1 cellular context compared by ENCODE assay signal in the genomic region with DNA sequence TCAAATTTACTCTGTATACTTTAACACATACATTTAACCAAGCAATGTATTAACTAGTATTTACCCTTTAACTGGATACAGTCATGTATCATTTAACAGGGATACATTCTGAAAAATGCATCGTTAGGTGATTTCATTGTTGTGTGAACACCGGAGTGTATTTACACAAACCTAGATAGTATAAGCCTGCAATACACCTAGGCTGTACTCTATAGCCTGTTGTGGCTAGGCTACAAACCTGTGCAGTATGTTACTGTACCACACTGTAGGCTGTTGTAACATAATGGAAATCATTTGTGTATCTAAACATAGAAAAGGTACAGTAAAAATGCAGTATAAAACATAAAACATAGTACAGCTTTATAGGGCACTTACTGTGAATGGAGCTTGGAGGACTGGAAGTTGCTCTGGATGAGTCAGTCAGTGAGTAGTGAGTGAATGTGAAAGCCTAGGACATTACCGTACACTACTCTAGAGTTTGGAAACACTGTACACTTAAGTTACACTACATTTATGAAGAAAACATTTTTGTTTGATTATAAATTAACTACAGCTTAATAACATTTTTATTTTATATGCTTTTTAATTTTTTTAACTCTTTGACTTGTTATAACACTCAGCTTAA.
TF ChIP-seq lines count a peak whose summit lies in the region.

No MANE protein-coding gene starts in this region.

TF ChIP-seq in GM12878, 131 proteins besides CTCF, POLR2A, EP300 and RAD21:
- TF ChIP-seq, protein P1, sequence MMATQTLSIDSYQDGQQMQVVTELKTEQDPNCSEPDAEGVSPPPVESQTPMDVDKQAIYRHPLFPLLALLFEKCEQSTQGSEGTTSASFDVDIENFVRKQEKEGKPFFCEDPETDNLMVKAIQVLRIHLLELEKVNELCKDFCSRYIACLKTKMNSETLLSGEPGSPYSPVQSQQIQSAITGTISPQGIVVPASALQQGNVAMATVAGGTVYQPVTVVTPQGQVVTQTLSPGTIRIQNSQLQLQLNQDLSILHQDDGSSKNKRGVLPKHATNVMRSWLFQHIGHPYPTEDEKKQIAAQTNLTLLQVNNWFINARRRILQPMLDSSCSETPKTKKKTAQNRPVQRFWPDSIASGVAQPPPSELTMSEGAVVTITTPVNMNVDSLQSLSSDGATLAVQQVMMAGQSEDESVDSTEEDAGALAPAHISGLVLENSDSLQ (IDR thresholded peaks at IDR 0.05) = no peak
- no peak for TF ChIP-seq CREM (IDR thresholded peaks at IDR 0.05; ENCODE audit: low read depth)
